In the genomic region with DNA sequence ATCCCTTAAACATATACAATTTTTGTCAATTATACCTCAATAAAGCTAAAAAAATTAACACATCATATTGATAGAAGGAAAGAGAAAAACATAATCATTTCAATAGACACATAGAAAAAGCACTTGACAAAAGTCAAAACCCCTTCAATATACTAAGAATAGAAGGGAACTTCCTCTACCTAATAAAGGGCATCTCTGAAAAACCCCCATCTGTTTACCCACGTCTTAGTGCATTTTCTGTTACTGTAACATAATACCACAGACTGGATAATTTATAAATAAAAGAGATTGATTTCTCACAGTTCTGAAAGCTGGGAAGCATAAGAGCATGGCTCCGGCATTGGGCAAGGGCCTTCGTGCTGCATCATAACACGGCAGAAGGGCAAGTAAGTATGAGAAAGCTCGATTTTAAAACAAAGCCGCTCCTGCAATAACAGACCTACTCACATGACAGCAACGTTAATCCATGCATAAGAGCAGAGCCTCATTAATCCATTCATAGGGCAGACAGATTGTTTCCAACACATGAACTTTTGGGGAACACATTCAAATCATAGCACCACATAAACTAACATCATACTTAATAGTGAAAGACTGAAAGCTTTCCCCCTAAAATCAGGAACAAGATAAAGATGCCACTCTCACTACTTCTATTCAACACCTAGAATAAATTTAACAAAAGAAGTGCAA, we compare ENCODE assay signal across 19 cellular contexts. TPM values are rescaled to one million over a fixed set of nuclear protein-coding genes. Genes with fewer than 3 reads are reported as not detected.
DNase-seq lines count a peak whose midpoint lies in the region; ATAC-seq, FAIRE-seq and TF ChIP-seq lines count a peak whose summit lies in the region.
"Had no signal": no experiment of that assay in that cellular context is flagged by ENCODE, and none has a peak within 500 bp of the region (broad histone marks: within the 10 kb centered on the region; RNA-seq: fewer than 3 reads in every experiment).

No MANE protein-coding gene starts in this region.

- peaks cover 8% of the 10 kb centered on the region for H3K79me2 ChIP-seq in GM12878 (ENCODE audit: control insufficient read depth, insufficient read depth, low read length)

- peak; percentile 80 for FAIRE-seq in GM12892 (lab: Jason Lieb, UNC)
- FAIRE-seq in GM12878 (lab: Jason Lieb, UNC), result peak; percentile 35
- FAIRE-seq: GM19239 had no signal

- H3K9me3 Mint-ChIP-seq in activated CD8-positive, alpha-beta memory T cell treated with anti-CD3 and anti-CD28 coated beads, Interleukin-2, amount 10 ng/mL, durations not matched to agents 7 days and 5 days (ENCODE audit: low read depth), result no peaks in the 10 kb centered on the region
- no peaks in the 10 kb centered on the region for H3K9me3 Mint-ChIP-seq in Calu3 (ENCODE audit: low read depth, unreplicated experiment)
- H3K9me3 Mint-ChIP-seq: CD8-positive, alpha-beta memory T cell; effector memory CD8-positive, alpha-beta T cell had no signal

- H3K4me2 ChIP-seq in GM12878 (ENCODE audit: control insufficient read depth, insufficient read depth), result peak overlapping the region; percentile 61

- no peaks in the 10 kb centered on the region for H3K9me3 ChIP-seq in GM12878 (replicated peaks; ENCODE audit: control insufficient read depth, insufficient read depth, low read length)

- SMC1A ChIA-PET in GM12878 (lab: Charles Lee; ENCODE audit: uncharacterized antibody, unreplicated experiment), result interaction anchor here (0.7 to 2.2 kb wide), 10 partner anchors 16 to 180 kb away, joined by 3 to 15 read pairs (median 3); a partner anchor contains a TSS

- H3K9ac ChIP-seq in GM12878 (ENCODE audit: control insufficient read depth, insufficient read depth, low read length), result no peak overlapping the region
- H3K9ac ChIP-seq: parathyroid adenoma had no signal

- POLR2A ChIA-PET in GM12878 (lab: Charles Lee), result interaction anchor here (0.8 to 2.0 kb wide), 2 partner anchors 25 to 56 kb away, joined by 5 to 8 read pairs; a partner anchor contains a TSS

- H3K27me3 Mint-ChIP-seq in activated CD8-positive, alpha-beta memory T cell treated with anti-CD3 and anti-CD28 coated beads, Interleukin-2, amount 10 ng/mL, durations not matched to agents 7 days and 5 days, result no peaks in the 10 kb centered on the region
- H3K27me3 Mint-ChIP-seq in Calu3 (ENCODE audit: unreplicated experiment), result no peaks in the 10 kb centered on the region
- H3K27me3 Mint-ChIP-seq: activated CD4-positive, alpha-beta T cell treated with anti-CD3 and anti-CD28 coated beads for 36 hours; CD8-positive, alpha-beta memory T cell; effector memory CD8-positive, alpha-beta T cell had no signal

- H3K4me1 ChIP-seq in GM12878 (ENCODE audit: control insufficient read depth, insufficient read depth, low read length), result no peaks in the 10 kb centered on the region
- H3K4me1 ChIP-seq: parathyroid adenoma had no signal

- no peak overlapping the region for H3K4me3 Mint-ChIP-seq in activated CD8-positive, alpha-beta memory T cell treated with anti-CD3 and anti-CD28 coated beads, Interleukin-2, amount 10 ng/mL, durations not matched to agents 7 days and 5 days
- no peak overlapping the region for H3K4me3 Mint-ChIP-seq in Calu3 (ENCODE audit: low read depth, unreplicated experiment)
- H3K4me3 Mint-ChIP-seq: activated CD4-positive, alpha-beta T cell treated with anti-CD3 and anti-CD28 coated beads for 36 hours; effector memory CD8-positive, alpha-beta T cell; immature natural killer cell had no signal

- 0 out of 4 replicates have a peak, but pooled peaks of 1 of the 2 experiments have one; percentile 26 for TF ChIP-seq EP300 in GM12878 (IDR thresholded peaks at IDR 0.05; ENCODE audit: borderline replicate concordance in 1 of 2, control insufficient read depth in 1 of 2, low read depth in 2 of 2, low read length in 2 of 2)

- peak overlapping the region; percentile 65 for H3K27ac ChIP-seq in GM12878 (ENCODE audit: control insufficient read depth, insufficient read depth)
- H3K27ac ChIP-seq: parathyroid adenoma had no signal

- no peaks in the 10 kb centered on the region for H3K27me3 ChIP-seq in GM12878 (replicated peaks in 1 of 2; ENCODE audit: control insufficient read depth in 2 of 2, insufficient read depth in 2 of 2, low read length in 1 of 2)

- peaks cover 6% of the 10 kb centered on the region for H3K4me1 Mint-ChIP-seq in activated CD8-positive, alpha-beta memory T cell treated with anti-CD3 and anti-CD28 coated beads, Interleukin-2, amount 10 ng/mL, durations not matched to agents 7 days and 5 days
- no peaks in the 10 kb centered on the region for H3K4me1 Mint-ChIP-seq in Calu3 (ENCODE audit: low read depth, unreplicated experiment)
- H3K4me1 Mint-ChIP-seq: immature natural killer cell had no signal

- H3K4me3 ChIP-seq in GM12878, result 0 out of 2 replicates have a peak overlapping the region, but pooled peaks have one; percentile 10

- H4K20me1 ChIP-seq in GM12878 (ENCODE audit: control insufficient read depth, insufficient read depth), result no peaks in the 10 kb centered on the region

- H2AFZ ChIP-seq in GM12878 (ENCODE audit: control insufficient read depth, low read depth, low read length), result no peak overlapping the region
- H2AFZ ChIP-seq: parathyroid adenoma had no signal

- 2% methylated on average over 7 of the region's 7 CpGs for WGBS in GM12878 (ENCODE audit: insufficient coverage, insufficient replicate concordance, low lambda C conversion rate, missing lambda C conversion rate)

- ATAC-seq in GM21447 (IDR thresholded peaks at IDR 0.05; ENCODE audit: unreplicated experiment) (peak; percentile 63), HG03432 (IDR thresholded peaks at IDR 0.05; ENCODE audit: unreplicated experiment) (peak; percentile 56), GM12878 (peak; percentile 87)
- no peak for ATAC-seq in activated CD8-positive, alpha-beta memory T cell treated with anti-CD3 and anti-CD28 coated beads, Interleukin-2, amount 10 ng/mL, durations not matched to agents 7 days and 5 days
- ATAC-seq: activated CD4-positive, alpha-beta T cell treated with anti-CD3 and anti-CD28 coated beads for 36 hours; effector memory CD8-positive, alpha-beta T cell had no signal

- CTCF ChIA-PET in GM12878 (lab: Yijun Ruan, JAX), result interaction anchor here (0.6 to 1.9 kb wide), 6 partner anchors 15 to 408 kb away, joined by 3 to 4 read pairs (median 3); no protein-coding TSS in a partner anchor
- CTCF ChIA-PET in activated CD8-positive, alpha-beta memory T cell treated with anti-CD3 and anti-CD28 coated beads, Interleukin-2, amount 10 ng/mL, durations not matched to agents 7 days and 5 days (lab: Charles Lee), result no interaction called here
- CTCF ChIA-PET in Calu3 (lab: Charles Lee), result no interaction called here

- DNase-seq in GM12892 (ENCODE audit: insufficient read length) (no peak), GM12878 (ENCODE audit: low read depth, low spot score) (peak; percentile 8), Calu3 (no peak), activated gamma-delta T cell treated with Interleukin-2 at 50 U/mL for 16 hours (no peak)
- no peak for DNase-seq in activated CD8-positive, alpha-beta memory T cell treated with anti-CD3 and anti-CD28 coated beads, Interleukin-2, amount 10 ng/mL, durations not matched to agents 7 days and 5 days
- no peak for DNase-seq in activated CD4-positive, CD25-positive, alpha-beta regulatory T cell treated with anti-CD3 and anti-CD28 coated beads, Interleukin-2, amount 50 U/mL, for 72 hours
- DNase-seq: activated CD4-positive, alpha-beta T cell treated with anti-CD3 and anti-CD28 coated beads for 36 hours; activated CD8-positive, alpha-beta memory T cell treated with anti-CD3 and anti-CD28 coated beads, Interleukin-2, amount 50 U/mL, for 4 hours; anterior cingulate cortex; CD8-positive, alpha-beta memory T cell; effector memory CD8-positive, alpha-beta T cell; immature natural killer cell; NCI-H1417 treated with DMSO at 0.1 percent for 48 hours; NCI-H446; stimulated activated CD4-positive, alpha-beta T cell treated with anti-CD3 and anti-CD28 coated beads, Interleukin-4, amount 100 ng/mL, for 24 hours had no signal

- intact Hi-C loops in GM12878 (cut with micrococcal nuclease; ENCODE audit: unreplicated experiment), result no loop called here
- intact Hi-C loops in Calu3 (cut with micrococcal nuclease; ENCODE audit: unreplicated experiment), result no loop called here

- in situ Hi-C loops in GM12878 (cut with MboI), result no loop called here

- H3K36me3 ChIP-seq in GM12878 (ENCODE audit: control insufficient read depth in 2 of 2, insufficient read depth in 2 of 2, low read length in 1 of 2), result no peaks in the 10 kb centered on the region

- peaks cover 3% of the 10 kb centered on the region for H3K36me3 Mint-ChIP-seq in activated CD8-positive, alpha-beta memory T cell treated with anti-CD3 and anti-CD28 coated beads, Interleukin-2, amount 10 ng/mL, durations not matched to agents 7 days and 5 days
- no peaks in the 10 kb centered on the region for H3K36me3 Mint-ChIP-seq in Calu3 (ENCODE audit: insufficient read depth, unreplicated experiment)

- BruUV-seq in GM12878 (replicated peaks; lab: Mats Ljungman, UMichigan) (no TSS peak), Calu3 (replicated peaks; lab: Mats Ljungman, UMichigan) (no TSS peak)

- TF ChIP-seq CTCF in GM12878 (IDR thresholded peaks at IDR 0.05 in 2 of 3, conservative IDR thresholded peaks at IDR 0.05 in 1 of 3; ENCODE audit: control insufficient read depth in 2 of 3, extremely low read depth in 1 of 3, insufficient read depth in 1 of 3, low read depth in 3 of 3, low read length in 3 of 3), result no peak
- no peak for TF ChIP-seq CTCF in Calu3 (IDR thresholded peaks at IDR 0.05; ENCODE audit: unreplicated experiment)

- TF ChIP-seq POLR2A in GM12892 (IDR thresholded peaks at IDR 0.05; ENCODE audit: low read depth, low read length) (no peak), GM12878 (IDR thresholded peaks at IDR 0.05; ENCODE audit: low read depth, low read length) (no peak)

- no peak for TF ChIP-seq RAD21 in GM12878 (IDR thresholded peaks at IDR 0.05; ENCODE audit: insufficient read depth, low read depth, low read length)

- RAD21 ChIA-PET in GM12878 (lab: Charles Lee; ENCODE audit: unreplicated experiment), result interaction anchor here (0.6 to 2.1 kb wide), 7 partner anchors 16 to 180 kb away, joined by 3 to 9 read pairs (median 4); a partner anchor contains a TSS

- no peak overlapping the region for H3K27ac Mint-ChIP-seq in activated CD8-positive, alpha-beta memory T cell treated with anti-CD3 and anti-CD28 coated beads, Interleukin-2, amount 10 ng/mL, durations not matched to agents 7 days and 5 days
- no peak overlapping the region for H3K27ac Mint-ChIP-seq in Calu3 (ENCODE audit: unreplicated experiment)
- H3K27ac Mint-ChIP-seq: activated CD4-positive, alpha-beta T cell treated with anti-CD3 and anti-CD28 coated beads for 36 hours; CD8-positive, alpha-beta memory T cell; effector memory CD8-positive, alpha-beta T cell; immature natural killer cell had no signal

RNA-seq across cellular contexts. Expression of a gene that starts 15.7 kb away (rescaled TPM):
- 21.6 TPM for polyA plus RNA-seq in GM12892 (2012; ENCODE audit: missing spikeins)
- total RNA-seq in GM12878 (2013; cell fraction: nucleolus; rRNA removed), result 17.8 and 22.3 TPM in 2 replicates
- total RNA-seq in GM12878 (2014; rRNA removed) (39.2 and 46.4 TPM in 2 replicates), GM12878 (2014; rRNA removed; fragmentation: Illumina TruSeq; extraction: Trizol) (51.8 and 53.8 TPM in 2 replicates), GM12878 (2021) (24.7 and 24.8 TPM in 2 replicates), Calu3 (2022) (30.4 and 36.8 TPM in 2 replicates)
- polyA plus RNA-seq in GM12878 (2011; ENCODE audit: low read depth), result 13.5 TPM
- polyA plus RNA-seq in GM12878 (2011; rRNA removed) (27.2 and 33.6 TPM in 2 replicates), GM12878 (2014; fragmentation: Illumina TruSeq; extraction: Trizol) (41.1 and 50.1 TPM in 2 replicates), GM12878 (2014; fragmentation: Nextera tagmentation; extraction: Ambion mirVana) (10 to 100 TPM; 15.1 to 17.8 TPM), GM12878 (2014; rRNA removed) (30.1 and 30.8 TPM in 2 replicates), GM12878 (2016; fragmentation: Nextera tagmentation; extraction: Ambion mirVana) (10 to 100 TPM; 18.5 to 21.7 TPM)
- polyA plus RNA-seq in GM12878 (2011; cell fraction: cytosol; rRNA removed), result 18.8 and 19.8 TPM in 2 replicates
- polyA plus RNA-seq in GM12878 (2011; cell fraction: nucleus; rRNA removed), result 11.3 and 15.2 TPM in 2 replicates
- 21.3 and 22.1 TPM in 2 replicates for polyA plus RNA-seq in GM12878 (2012)
- 21.9 and 26.7 TPM in 2 replicates for polyA minus RNA-seq in GM12878 (2011; rRNA and poly(A)+ RNA removed)
- 10.8 and 12.8 TPM in 2 replicates for polyA minus RNA-seq in GM12878 (2011; cell fraction: cytosol; rRNA and poly(A)+ RNA removed)
- 6.0 and 10.4 TPM in 2 replicates for polyA minus RNA-seq in GM12878 (2011; cell fraction: nucleus; rRNA and poly(A)+ RNA removed)
- 10 to 100 TPM; 18.5 to 21.4 TPM for total RNA-seq in activated CD8-positive, alpha-beta memory T cell treated with anti-CD3 and anti-CD28 coated beads, Interleukin-2, amount 10 ng/mL, durations not matched to agents 7 days and 5 days

RNA-seq across cellular contexts. Expression of a gene that starts 24.9 kb away (rescaled TPM):
- 55.3 TPM for polyA plus RNA-seq in GM12892 (2012; ENCODE audit: missing spikeins)
- 46.3 and 52.5 TPM in 2 replicates for total RNA-seq in GM12878 (2013; cell fraction: nucleolus; rRNA removed)
- total RNA-seq in GM12878 (2014; rRNA removed) (21.9 and 23.4 TPM in 2 replicates), GM12878 (2014; rRNA removed; fragmentation: Illumina TruSeq; extraction: Trizol) (42.8 and 43.5 TPM in 2 replicates), GM12878 (2021) (45.8 and 46.9 TPM in 2 replicates), Calu3 (2022) (64.2 and 65.0 TPM in 2 replicates)
- polyA plus RNA-seq in GM12878 (2011; ENCODE audit: low read depth), result 27.8 TPM
- polyA plus RNA-seq in GM12878 (2011; rRNA removed) (49.8 and 66.3 TPM in 2 replicates), GM12878 (2014; fragmentation: Illumina TruSeq; extraction: Trizol) (91.1 and 120 TPM in 2 replicates), GM12878 (2014; fragmentation: Nextera tagmentation; extraction: Ambion mirVana) (10 to 100 TPM; 20.8 to 37.1 TPM), GM12878 (2014; rRNA removed) (90.8 and 97.2 TPM in 2 replicates), GM12878 (2016; fragmentation: Nextera tagmentation; extraction: Ambion mirVana) (100 to 1,000 TPM; 115 to 121 TPM)
- polyA plus RNA-seq in GM12878 (2011; cell fraction: cytosol; rRNA removed), result 34.9 and 37.1 TPM in 2 replicates
- 29.6 and 33.9 TPM in 2 replicates for polyA plus RNA-seq in GM12878 (2011; cell fraction: nucleus; rRNA removed)
- 35.1 and 42.7 TPM in 2 replicates for polyA plus RNA-seq in GM12878 (2012)
- polyA minus RNA-seq in GM12878 (2011; rRNA and poly(A)+ RNA removed), result 15.6 and 17.9 TPM in 2 replicates
- 23.9 and 26.9 TPM in 2 replicates for polyA minus RNA-seq in GM12878 (2011; cell fraction: cytosol; rRNA and poly(A)+ RNA removed)
- polyA minus RNA-seq in GM12878 (2011; cell fraction: nucleus; rRNA and poly(A)+ RNA removed), result 10.9 and 12.7 TPM in 2 replicates
- 10 to 100 TPM; 81.2 to 84.8 TPM for total RNA-seq in activated CD8-positive, alpha-beta memory T cell treated with anti-CD3 and anti-CD28 coated beads, Interleukin-2, amount 10 ng/mL, durations not matched to agents 7 days and 5 days

RNA-seq across cellular contexts. Expression of a gene that starts 56.8 kb away (rescaled TPM):
- polyA plus RNA-seq in GM12892 (2012; ENCODE audit: missing spikeins), result 12.5 TPM
- 32.9 and 35.0 TPM in 2 replicates for total RNA-seq in GM12878 (2013; cell fraction: nucleolus; rRNA removed)
- total RNA-seq in GM12878 (2014; rRNA removed) (8.1 and 8.5 TPM in 2 replicates), GM12878 (2014; rRNA removed; fragmentation: Illumina TruSeq; extraction: Trizol) (15.7 and 16.6 TPM in 2 replicates), GM12878 (2021) (20.1 and 21.5 TPM in 2 replicates), Calu3 (2022) (17.8 and 18.0 TPM in 2 replicates)
- 8.7 TPM for polyA plus RNA-seq in GM12878 (2011; ENCODE audit: low read depth)
- polyA plus RNA-seq in GM12878 (2011; rRNA removed) (14.4 and 19.6 TPM in 2 replicates), GM12878 (2014; fragmentation: Illumina TruSeq; extraction: Trizol) (20.3 and 25.3 TPM in 2 replicates), GM12878 (2014; fragmentation: Nextera tagmentation; extraction: Ambion mirVana) (1 to 10 TPM; 6.2 to 9.5 TPM), GM12878 (2014; rRNA removed) (9.9 and 10.7 TPM in 2 replicates), GM12878 (2016; fragmentation: Nextera tagmentation; extraction: Ambion mirVana) (1 to 10 TPM; 8.4 to 9.0 TPM)
- polyA plus RNA-seq in GM12878 (2011; cell fraction: cytosol; rRNA removed), result 7.8 and 8.0 TPM in 2 replicates
- polyA plus RNA-seq in GM12878 (2011; cell fraction: nucleus; rRNA removed), result 12.2 and 14.9 TPM in 2 replicates
- polyA plus RNA-seq in GM12878 (2012), result 9.4 and 12.6 TPM in 2 replicates
- 12.3 and 14.2 TPM in 2 replicates for polyA minus RNA-seq in GM12878 (2011; rRNA and poly(A)+ RNA removed)
- polyA minus RNA-seq in GM12878 (2011; cell fraction: cytosol; rRNA and poly(A)+ RNA removed), result 8.2 and 9.4 TPM in 2 replicates
- polyA minus RNA-seq in GM12878 (2011; cell fraction: nucleus; rRNA and poly(A)+ RNA removed), result 5.9 and 10.3 TPM in 2 replicates
- 10 to 100 TPM; 16.9 to 22.0 TPM for total RNA-seq in activated CD8-positive, alpha-beta memory T cell treated with anti-CD3 and anti-CD28 coated beads, Interleukin-2, amount 10 ng/mL, durations not matched to agents 7 days and 5 days
